ENCODE assay signal across 17 cellular contexts in genomic region chr3:163692484-163692883, GRCh38.
A peak's percentile ranks its signal among the peaks of the same experiment; 100 is the strongest.
DNase-seq lines count a peak whose midpoint lies in the region; ATAC-seq and TF ChIP-seq lines count a peak whose summit lies in the region.
"Had no signal": no experiment of that assay in that cellular context is flagged by ENCODE, and none has a peak within 500 bp of the region (broad histone marks: within the 10 kb centered on the region; RNA-seq: fewer than 3 reads in every experiment).

No MANE protein-coding gene starts in this region.

- no peaks in the 10 kb centered on the region for H3K4me1 Mint-ChIP-seq in GM23338
- H3K4me1 Mint-ChIP-seq: CD4-positive, alpha-beta memory T cell had no signal

- peaks cover 17% of the 10 kb centered on the region; the same call in 2 of the 3 replicates for H3K36me3 Mint-ChIP-seq in GM23338 (ENCODE audit: low read depth)
- H3K36me3 Mint-ChIP-seq: CD4-positive, alpha-beta memory T cell had no signal

- no peak overlapping the region for H3K4me3 Mint-ChIP-seq in GM23338
- H3K4me3 Mint-ChIP-seq: CD4-positive, alpha-beta memory T cell; HFFc6 had no signal

- DNase-seq in NCI-H2081 (lab: John Stamatoyannopoulos, UW) = peak; percentile 4 to 43
- no peak for DNase-seq in NCI-H2081 treated with DMSO at 0.1 percent for 48 hours (lab: John Stamatoyannopoulos, UW)
- DNase-seq in GM23338 (ENCODE audit: low spot score) = no peak
- no peak for DNase-seq in SK-N-MC (ENCODE audit: low read depth, low spot score)
- no peak for DNase-seq in stimulated activated naive CD4-positive, alpha-beta T cell (lab: John Stamatoyannopoulos, UW)
- DNase-seq: C1 segment of cervical spinal cord; Calu3; CD4-positive, alpha-beta memory T cell; COR-L47; DMS53; DMS79 treated with DMSO at 0.1 percent for 48 hours; GF-D8; GOT3; HFFc6 had no signal

- H3F3A ChIP-seq in GM23338 (replicated peaks; ENCODE audit: low read depth) = no peaks in the 10 kb centered on the region

- no peak for TF ChIP-seq CTCF in GM23338 (conservative IDR thresholded peaks at IDR 0.05; ENCODE audit: low read depth in 2 of 2)

- H3K27ac ChIP-seq in GM23338 (ENCODE audit: low read depth) (no peak overlapping the region), SK-N-MC (0 out of 2 replicates have a peak overlapping the region, but pooled peaks have one; percentile 4)
- H3K27ac ChIP-seq: 22Rv1 had no signal

- no peak overlapping the region for H3K4me2 ChIP-seq in GM23338

- H3K9me3 ChIP-seq in SK-N-MC (ENCODE audit: low read depth, low read length) = no peaks in the 10 kb centered on the region
- H3K9me3 ChIP-seq: HAP-1 had no signal

- H3K4me1 ChIP-seq in GM23338 (ENCODE audit: insufficient read depth) = peaks cover 3% of the 10 kb centered on the region; the same call in 1 of the 2 replicates
- H3K4me1 ChIP-seq: HAP-1 had no signal

- H3K4me3 ChIP-seq in GM23338 (no peak overlapping the region), SK-N-MC (no peak overlapping the region)
- H3K4me3 ChIP-seq: HAP-1 had no signal

- peaks cover 30% of the 10 kb centered on the region for H3K9me3 Mint-ChIP-seq in GM23338

- no peaks in the 10 kb centered on the region for H4K20me1 ChIP-seq in GM23338 (replicated peaks; ENCODE audit: insufficient read depth)

- no peaks in the 10 kb centered on the region for H3K27me3 ChIP-seq in GM23338 (ENCODE audit: insufficient read depth)

- H3K27me3 Mint-ChIP-seq in GM23338 (ENCODE audit: insufficient read depth, low read depth, poor library complexity) = peaks cover 4% of the 10 kb centered on the region
- H3K27me3 Mint-ChIP-seq: CD4-positive, alpha-beta memory T cell had no signal

- no peaks in the 10 kb centered on the region for H3K9me2 ChIP-seq in GM23338 (ENCODE audit: insufficient read depth)

- no peak for ATAC-seq in GM23338
- ATAC-seq in HG02885 (IDR thresholded peaks at IDR 0.05; ENCODE audit: poor library complexity, unreplicated experiment) = no peak

- H3K79me2 ChIP-seq in GM23338 (replicated peaks; ENCODE audit: insufficient read depth) = no peaks in the 10 kb centered on the region

- H3K36me3 ChIP-seq in GM23338 (ENCODE audit: insufficient read depth) (0 out of 2 replicates have a peak, but pooled peaks cover 3% of the 10 kb centered on the region), SK-N-MC (ENCODE audit: insufficient read depth, low read length) (no peaks in the 10 kb centered on the region)
- H3K36me3 ChIP-seq: HAP-1 had no signal

- peak overlapping the region; percentile 24; the same call in 1 of the 2 replicates for H3K27ac Mint-ChIP-seq in GM23338
- H3K27ac Mint-ChIP-seq: CD4-positive, alpha-beta memory T cell; HFFc6 had no signal

- H3K9ac ChIP-seq in SK-N-MC (ENCODE audit: insufficient read length) = no peak overlapping the region

- no peak overlapping the region for H2AFZ ChIP-seq in GM23338

TF ChIP-seq in GM23338, 12 proteins besides CTCF, POLR2A, EP300 and RAD21 (continues in another document):
- TF ChIP-seq ZNF114 (CRISPR knock-in tag; IDR thresholded peaks at IDR 0.05) (no peak), EZH2 (IDR thresholded peaks at IDR 0.05; ENCODE audit: low read depth, unreplicated experiment) (no peak), CREB1 (CRISPR knock-in tag; IDR thresholded peaks at IDR 0.05; ENCODE audit: low read depth) (no peak), ETS1 (IDR thresholded peaks at IDR 0.05) (no peak), EZH2phosphoT487 (IDR thresholded peaks at IDR 0.05; ENCODE audit: unreplicated experiment) (no peak), REST (IDR thresholded peaks at IDR 0.05; ENCODE audit: unreplicated experiment) (no peak), ZNF462 (CRISPR knock-in tag; IDR thresholded peaks at IDR 0.05) (no peak), JUNB (IDR thresholded peaks at IDR 0.05; ENCODE audit: unreplicated experiment) (no peak)

Comparison
In these comparisons a context has a peak if more than half of its experiments do, and no peak if none do; other contexts are left out.
1. DNase-seq: peak in NCI-H2081 (2 of 2); none in NCI-H2081 treated with DMSO at 0.1 percent for 48 hours (single experiment), GM23338 (single experiment), SK-N-MC (single experiment) and stimulated activated naive CD4-positive, alpha-beta T cell (0 of 6).